20 cellular contexts compared by ENCODE assay signal in the genomic region with DNA sequence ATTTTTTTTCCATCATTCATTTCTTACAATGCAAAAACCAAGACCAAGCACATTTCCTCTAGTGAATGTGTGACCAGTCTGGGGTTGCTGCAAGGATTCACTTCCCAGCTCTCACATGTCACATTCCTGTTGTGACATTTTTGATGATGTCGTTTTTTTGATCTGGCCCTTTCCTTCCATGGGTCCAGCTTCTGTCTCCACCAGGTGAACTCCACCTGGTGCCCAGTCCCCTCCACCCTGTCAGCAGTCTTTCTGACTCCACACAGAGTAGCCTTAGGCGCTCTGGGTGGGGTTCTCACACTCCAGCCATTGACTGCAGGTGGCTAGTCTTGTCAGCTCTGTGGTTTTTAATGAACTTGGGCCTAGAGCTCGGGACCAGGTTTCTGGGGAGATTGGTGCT.
"Had no signal": no experiment of that assay in that cellular context is flagged by ENCODE, and none has a peak within 500 bp of the region (broad histone marks: within the 10 kb centered on the region; RNA-seq: fewer than 3 reads in every experiment).

No MANE protein-coding gene starts in this region.

- H3K4me3 ChIP-seq: lower lobe of right lung, mucosa of descending colon, tibial nerve had no signal

- H3K4me3 Mint-ChIP-seq: activated naive CD8-positive, alpha-beta T cell treated with anti-CD3 and anti-CD28 coated beads, Interleukin-2, amount 50 U/mL, for 24 hours; activated T-helper 17 cell treated with anti-CD3 and anti-CD28 coated beads, Interleukin-2, amount 50 U/mL, for 72 hours; effector memory CD8-positive, alpha-beta T cell; naive thymus-derived CD4-positive, alpha-beta T cell had no signal

- DNase-seq: activated CD4-positive, CD25-positive, alpha-beta regulatory T cell treated with anti-CD3 and anti-CD28 coated beads, Interleukin-2, amount 50 U/mL, for 72 hours; activated naive CD4-positive, alpha-beta T cell treated with Interleukin-2 at 50 U/mL for 16 hours; activated naive CD8-positive, alpha-beta T cell treated with anti-CD3 and anti-CD28 coated beads, Interleukin-2, amount 50 U/mL, for 24 hours; aorta; dermis blood vessel endothelial cell; effector memory CD8-positive, alpha-beta T cell; foreskin melanocyte; head of caudate nucleus; immature natural killer cell; left cardiac atrium; lower lobe of right lung; mucosa of descending colon; naive thymus-derived CD4-positive, alpha-beta T cell; nucleus accumbens; posterior cingulate gyrus; stimulated activated CD4-positive, alpha-beta T cell treated with anti-CD3 and anti-CD28 coated beads, Interleukin-4, amount 100 ng/mL, for 1 hour; stimulated activated naive CD4-positive, alpha-beta T cell; T-helper 9 cell had no signal

- H3K27me3 ChIP-seq: tibial nerve had no signal

- H3K27ac ChIP-seq: lower lobe of right lung had no signal

- H3K36me3 ChIP-seq: lower lobe of right lung, tibial nerve had no signal

- H3K27me3 Mint-ChIP-seq: activated naive CD8-positive, alpha-beta T cell treated with anti-CD3 and anti-CD28 coated beads, Interleukin-2, amount 50 U/mL, for 24 hours; activated T-helper 17 cell treated with anti-CD3 and anti-CD28 coated beads, Interleukin-2, amount 50 U/mL, for 72 hours; effector memory CD8-positive, alpha-beta T cell; naive thymus-derived CD4-positive, alpha-beta T cell had no signal

- ATAC-seq: activated naive CD8-positive, alpha-beta T cell treated with anti-CD3 and anti-CD28 coated beads, Interleukin-2, amount 50 U/mL, for 24 hours; activated T-helper 17 cell treated with anti-CD3 and anti-CD28 coated beads, Interleukin-2, amount 50 U/mL, for 72 hours; effector memory CD8-positive, alpha-beta T cell; left cardiac atrium; lower lobe of right lung; mucosa of descending colon; naive thymus-derived CD4-positive, alpha-beta T cell had no signal

- H3K9me3 ChIP-seq: lower lobe of right lung, mucosa of descending colon, tibial nerve had no signal

- H3K9me3 Mint-ChIP-seq: activated naive CD8-positive, alpha-beta T cell treated with anti-CD3 and anti-CD28 coated beads, Interleukin-2, amount 50 U/mL, for 24 hours; activated T-helper 17 cell treated with anti-CD3 and anti-CD28 coated beads, Interleukin-2, amount 50 U/mL, for 72 hours; effector memory CD8-positive, alpha-beta T cell; immature natural killer cell; naive thymus-derived CD4-positive, alpha-beta T cell had no signal

- H3K27ac Mint-ChIP-seq: activated naive CD8-positive, alpha-beta T cell treated with anti-CD3 and anti-CD28 coated beads, Interleukin-2, amount 50 U/mL, for 24 hours; activated T-helper 17 cell treated with anti-CD3 and anti-CD28 coated beads, Interleukin-2, amount 50 U/mL, for 72 hours had no signal
